In genomic region chr9:124180557-124180956, GRCh38 we compare ENCODE assay signal across 10 cellular contexts.
A peak's percentile ranks its signal among the peaks of the same experiment; 100 is the strongest.
DNase-seq lines count a peak whose midpoint lies in the region; ATAC-seq lines count a peak whose summit lies in the region.
"Had no signal": no experiment of that assay in that cellular context is flagged by ENCODE, and none has a peak within 500 bp of the region (broad histone marks: within the 10 kb centered on the region; RNA-seq: fewer than 3 reads in every experiment).

No MANE protein-coding gene starts in this region.

- DNase-seq in DMS153 treated with DMSO at 0.1 percent for 48 hours (lab: John Stamatoyannopoulos, UW; ENCODE audit: unreplicated experiment) (peak; percentile 7), NCI-H2107 (lab: John Stamatoyannopoulos, UW) (peak; percentile 32), dermis blood vessel endothelial cell (peak; percentile 36), posterior cingulate gyrus (peak; percentile 31 to 94 (median 66)), Kasumi-1 (lab: John Stamatoyannopoulos, UW) (no peak), T-cell (no peak)
- no peak for DNase-seq in activated effector memory CD4-positive, alpha-beta T cell treated with anti-CD3 and anti-CD28 coated beads, Interleukin-2, amount 50 U/mL, for 16 hours
- DNase-seq: DND-41 had no signal

- ATAC-seq in HG03520 (IDR thresholded peaks at IDR 0.05; ENCODE audit: unreplicated experiment) (no peak), T-cell (replicated peaks in 1 of 4) (no peak)
- ATAC-seq: K562 had no signal

- H3K36me3 Mint-ChIP-seq in T-cell: no peaks in the 10 kb centered on the region

- CTCF ChIA-PET in T-cell (lab: Charles Lee): no interaction called here

- H3K27me3 Mint-ChIP-seq in T-cell: peaks cover 9 to 14% of the 10 kb centered on the region in 2 donors

- no peak overlapping the region for H3K27ac Mint-ChIP-seq in T-cell

- no peaks in the 10 kb centered on the region for H3K9me3 Mint-ChIP-seq in T-cell

- intact Hi-C loops in posterior cingulate gyrus (cut with DNase I): no loop called here

- H3K4me3 Mint-ChIP-seq in T-cell: no peak overlapping the region

- H3K4me1 Mint-ChIP-seq in T-cell: no peaks in the 10 kb centered on the region

- POLR2A ChIA-PET in T-cell (lab: Charles Lee): no interaction called here

Comparison
In these comparisons a context has a peak if more than half of its experiments do, and no peak if none do; other contexts are left out.
1. DNase-seq: peak in DMS153 treated with DMSO at 0.1 percent for 48 hours (single experiment), NCI-H2107 (single experiment), dermis blood vessel endothelial cell (single experiment) and posterior cingulate gyrus (10 of 10); none in Kasumi-1 (0 of 2), T-cell (0 of 34) and activated effector memory CD4-positive, alpha-beta T cell treated with anti-CD3 and anti-CD28 coated beads, Interleukin-2, amount 50 U/mL, for 16 hours (single experiment).